33 cellular contexts compared by ENCODE assay signal in the genomic region with DNA sequence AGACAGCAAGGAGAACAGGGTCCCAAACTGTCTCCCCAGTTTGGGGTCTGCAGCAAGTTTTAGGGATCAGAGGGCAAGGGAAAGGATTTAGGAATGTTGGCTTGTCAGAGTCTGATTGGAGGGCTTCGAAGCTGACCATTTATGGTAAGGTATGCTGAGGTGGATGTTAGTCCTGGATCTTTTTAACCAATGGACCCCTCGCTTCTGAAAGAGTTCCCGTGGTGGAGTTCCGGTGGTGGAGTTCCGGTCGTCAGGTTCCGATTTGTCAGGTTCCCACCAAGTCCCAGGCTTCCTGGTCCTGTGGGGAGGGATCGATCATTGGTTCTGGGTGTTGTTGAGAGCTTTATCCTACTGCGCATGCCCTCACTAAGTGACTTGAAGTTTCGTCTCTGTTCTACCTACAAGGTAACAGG.
DNase-seq lines count a peak whose midpoint lies in the region; ATAC-seq and TF ChIP-seq lines count a peak whose summit lies in the region.
"Had no signal": no experiment of that assay in that cellular context is flagged by ENCODE, and none has a peak within 500 bp of the region (broad histone marks: within the 10 kb centered on the region; RNA-seq: fewer than 3 reads in every experiment).

No MANE protein-coding gene starts in this region.

- H3K36me3 Mint-ChIP-seq in GM23338 (ENCODE audit: low read depth) = no peaks in the 10 kb centered on the region
- H3K36me3 Mint-ChIP-seq in T-cell = peaks cover 4% of the 10 kb centered on the region
- no peaks in the 10 kb centered on the region for H3K36me3 Mint-ChIP-seq in neural progenitor cell

- H3K9me3 Mint-ChIP-seq in GM23338 = peaks cover 2% of the 10 kb centered on the region; the same call in 2 of the 3 replicates
- peaks cover 0 to 4% (median 4%) of the 10 kb centered on the region in 3 donors for H3K9me3 Mint-ChIP-seq in T-cell
- peaks cover under 1% of the 10 kb centered on the region for H3K9me3 Mint-ChIP-seq in neural progenitor cell
- H3K9me3 Mint-ChIP-seq: activated CD8-positive, alpha-beta T cell treated with anti-CD3 and anti-CD28 coated beads for 36 hours; activated T-helper 17 cell treated with anti-CD3 and anti-CD28 coated beads, Interleukin-2, amount 50 U/mL, for 72 hours; CD4-positive, alpha-beta T cell had no signal

- H3K4me1 Mint-ChIP-seq in GM23338 = peaks cover 41% of the 10 kb centered on the region
- peaks cover 6 to 11% (median 11%) of the 10 kb centered on the region in 3 donors for H3K4me1 Mint-ChIP-seq in T-cell
- H3K4me1 Mint-ChIP-seq in neural progenitor cell = peaks cover 30% of the 10 kb centered on the region
- H3K4me1 Mint-ChIP-seq: activated T-helper 17 cell treated with anti-CD3 and anti-CD28 coated beads, Interleukin-2, amount 50 U/mL, for 72 hours had no signal

- H3K79me2 ChIP-seq in GM23338 (replicated peaks; ENCODE audit: insufficient read depth) (no peaks in the 10 kb centered on the region), neural progenitor cell (ENCODE audit: low read depth) (no peaks in the 10 kb centered on the region)
- H3K79me2 ChIP-seq: parathyroid adenoma had no signal

- no peak for TF ChIP-seq CTCF in GM23338 (conservative IDR thresholded peaks at IDR 0.05; ENCODE audit: low read depth in 2 of 2)
- no peak for TF ChIP-seq CTCF in neural progenitor cell (IDR thresholded peaks at IDR 0.05)

- no peaks in the 10 kb centered on the region for H3K9me3 ChIP-seq in iPS-15b (ENCODE audit: control insufficient read depth, insufficient read depth, low read length)
- no peaks in the 10 kb centered on the region for H3K9me3 ChIP-seq in neural progenitor cell (ENCODE audit: low read depth)
- H3K9me3 ChIP-seq: breast epithelium, lower lobe of right lung, uterus had no signal

- peak; percentile 83 for ATAC-seq in GM23338
- no peak for ATAC-seq in T-cell (replicated peaks in 1 of 4)
- no peak for ATAC-seq in HG03196 (IDR thresholded peaks at IDR 0.05; ENCODE audit: unreplicated experiment)
- ATAC-seq: activated CD8-positive, alpha-beta T cell treated with anti-CD3 and anti-CD28 coated beads for 36 hours; activated T-helper 17 cell treated with anti-CD3 and anti-CD28 coated beads, Interleukin-2, amount 50 U/mL, for 72 hours; HepG2; lower lobe of right lung; PC-3; Right ventricle myocardium inferior had no signal

- DNase-seq in GM23338 (ENCODE audit: low spot score) (peak; percentile 89), T-cell (no peak), neural progenitor cell (ENCODE audit: low spot score) (peak; percentile 31), NOMO-1 (lab: John Stamatoyannopoulos, UW; ENCODE audit: unreplicated experiment in 2 of 2) (no peak), putamen (ENCODE audit: low spot score) (no peak), NCI-H146 (lab: John Stamatoyannopoulos, UW) (no peak)
- DNase-seq: activated CD8-positive, alpha-beta memory T cell treated with anti-CD3 and anti-CD28 coated beads, Interleukin-2, amount 50 U/mL, for 48 hours; activated CD8-positive, alpha-beta T cell treated with anti-CD3 and anti-CD28 coated beads for 36 hours; activated naive CD4-positive, alpha-beta T cell treated with anti-CD3 and anti-CD28 coated beads, Interleukin-2, amount 50 U/mL, for 16 hours; CD4-positive, alpha-beta T cell; DND-41; effector CD4-positive, alpha-beta T cell; hippocampal formation; lower lobe of right lung; naive thymus-derived CD8-positive, alpha-beta T cell; NCI-H1417; NCI-H2081 treated with DMSO at 0.1 percent for 48 hours; NCI-H226; NCI-H526 treated with DMSO at 0.1 percent for 48 hours; NK-92 treated with Interleukin-12 subunit alpha and Interleukin-12 subunit beta, amount 100 ng/mL, for 24 hours; PC-3; small intestine; stimulated activated naive CD4-positive, alpha-beta T cell treated with Interleukin-2 at 50 U/mL for 16 hours; uterus had no signal

- H3K27ac ChIP-seq in GM23338 (ENCODE audit: low read depth) = peak overlapping the region; percentile 81
- peak overlapping the region; percentile 87 for H3K27ac ChIP-seq in neural progenitor cell
- H3K27ac ChIP-seq: breast epithelium, epithelial cell of prostate, HL-60, lower lobe of right lung, parathyroid adenoma, uterus had no signal

- peaks cover 16% of the 10 kb centered on the region for H3K27me3 Mint-ChIP-seq in GM23338 (ENCODE audit: insufficient read depth, low read depth, poor library complexity)
- H3K27me3 Mint-ChIP-seq in T-cell = peaks cover 3 to 30% of the 10 kb centered on the region in 2 donors
- no peaks in the 10 kb centered on the region for H3K27me3 Mint-ChIP-seq in neural progenitor cell (ENCODE audit: insufficient read depth, low read depth)

- H3K9me2 ChIP-seq in GM23338 (ENCODE audit: insufficient read depth) = peaks cover 6% of the 10 kb centered on the region; the same call in 1 of the 2 replicates

- H3K9ac ChIP-seq in iPS-15b (ENCODE audit: low read depth, low read length) (no peak overlapping the region), neural progenitor cell (no peak overlapping the region)
- H3K9ac ChIP-seq: parathyroid adenoma had no signal

- H3K27ac Mint-ChIP-seq in GM23338 (peak overlapping the region; percentile 95), T-cell (peak overlapping the region; percentile 18 to 29), neural progenitor cell (peak overlapping the region; percentile 58)
- H3K27ac Mint-ChIP-seq: activated CD8-positive, alpha-beta T cell treated with anti-CD3 and anti-CD28 coated beads for 36 hours; activated T-helper 17 cell treated with anti-CD3 and anti-CD28 coated beads, Interleukin-2, amount 50 U/mL, for 72 hours; CD4-positive, alpha-beta T cell had no signal

- CTCF ChIA-PET in T-cell (lab: Charles Lee) = no interaction called here

- no peaks in the 10 kb centered on the region for H3K36me3 ChIP-seq in GM23338 (ENCODE audit: insufficient read depth)
- no peaks in the 10 kb centered on the region for H3K36me3 ChIP-seq in iPS-15b (ENCODE audit: control insufficient read depth, insufficient read depth, low read length)
- no peaks in the 10 kb centered on the region for H3K36me3 ChIP-seq in neural progenitor cell
- H3K36me3 ChIP-seq: breast epithelium, lower lobe of right lung, uterus had no signal

- H3K4me3 Mint-ChIP-seq in GM23338 = peak overlapping the region; percentile 18; the same call in 1 of the 3 replicates
- no peak overlapping the region for H3K4me3 Mint-ChIP-seq in T-cell
- H3K4me3 Mint-ChIP-seq in neural progenitor cell = no peak overlapping the region
- H3K4me3 Mint-ChIP-seq: activated CD8-positive, alpha-beta T cell treated with anti-CD3 and anti-CD28 coated beads for 36 hours; activated T-helper 17 cell treated with anti-CD3 and anti-CD28 coated beads, Interleukin-2, amount 50 U/mL, for 72 hours; CD4-positive, alpha-beta T cell had no signal

- H4K20me1 ChIP-seq in GM23338 (replicated peaks; ENCODE audit: insufficient read depth) = no peaks in the 10 kb centered on the region
- no peaks in the 10 kb centered on the region for H4K20me1 ChIP-seq in neural progenitor cell (ENCODE audit: low read depth)

- H3K4me3 ChIP-seq in GM23338 = no peak overlapping the region
- peak overlapping the region; percentile 6 for H3K4me3 ChIP-seq in iPS-15b (ENCODE audit: low read depth, low read length)
- no peak overlapping the region for H3K4me3 ChIP-seq in neural progenitor cell
- H3K4me3 ChIP-seq: breast epithelium, lower lobe of right lung, uterus had no signal

- H3F3A ChIP-seq in GM23338 (replicated peaks; ENCODE audit: low read depth) (no peaks in the 10 kb centered on the region), neural progenitor cell (ENCODE audit: low read depth) (peaks cover 27% of the 10 kb centered on the region)

- no peak overlapping the region for H2AFZ ChIP-seq in GM23338
- H2AFZ ChIP-seq in neural progenitor cell (replicated peaks) = peak overlapping the region; percentile 23
- H2AFZ ChIP-seq: parathyroid adenoma had no signal

- POLR2A ChIA-PET in T-cell (lab: Charles Lee) = no interaction called here

- H3K27me3 ChIP-seq in GM23338 (ENCODE audit: insufficient read depth) (no peaks in the 10 kb centered on the region), iPS-15b (ENCODE audit: control insufficient read depth, insufficient read depth, low read length) (no peaks in the 10 kb centered on the region), neural progenitor cell (no peaks in the 10 kb centered on the region)
- H3K27me3 ChIP-seq: uterus had no signal

- H3K4me1 ChIP-seq in GM23338 (ENCODE audit: insufficient read depth) = peaks cover 17% of the 10 kb centered on the region
- H3K4me1 ChIP-seq in iPS-15b (ENCODE audit: control insufficient read depth, insufficient read depth, low read length) = peaks cover 26% of the 10 kb centered on the region
- peaks cover 24% of the 10 kb centered on the region for H3K4me1 ChIP-seq in neural progenitor cell
- H3K4me1 ChIP-seq: breast epithelium, lower lobe of right lung, parathyroid adenoma, uterus had no signal

- peak overlapping the region; percentile 35 for H3K4me2 ChIP-seq in GM23338
- peak overlapping the region; percentile 84 for H3K4me2 ChIP-seq in neural progenitor cell

TF ChIP-seq in GM23338, 12 proteins besides CTCF, POLR2A, EP300 and RAD21:
- no peak for TF ChIP-seq ZNF114 (CRISPR knock-in tag; IDR thresholded peaks at IDR 0.05)
- TF ChIP-seq NANOG (IDR thresholded peaks at IDR 0.05; ENCODE audit: borderline replicate concordance) = no peak
- 0 out of 2 replicates have a peak, but pooled peaks have one; percentile 13 for TF ChIP-seq POLR2AphosphoS5 (IDR thresholded peaks at IDR 0.05; ENCODE audit: low read depth)

Comparison
In these comparisons a context has a peak if more than half of its experiments do, and no peak if none do; other contexts are left out.
1. DNase-seq: peak in GM23338 (single experiment) and neural progenitor cell (single experiment); none in T-cell (0 of 34), NOMO-1 (0 of 2), putamen (single experiment) and NCI-H146 (single experiment).
2. H3K27ac Mint-ChIP-seq: peak in every context shown above with its lines; median percentile 95 in GM23338; 58 in neural progenitor cell; 24 in T-cell.